ENCODE assay signal across 26 cellular contexts in the genomic region with DNA sequence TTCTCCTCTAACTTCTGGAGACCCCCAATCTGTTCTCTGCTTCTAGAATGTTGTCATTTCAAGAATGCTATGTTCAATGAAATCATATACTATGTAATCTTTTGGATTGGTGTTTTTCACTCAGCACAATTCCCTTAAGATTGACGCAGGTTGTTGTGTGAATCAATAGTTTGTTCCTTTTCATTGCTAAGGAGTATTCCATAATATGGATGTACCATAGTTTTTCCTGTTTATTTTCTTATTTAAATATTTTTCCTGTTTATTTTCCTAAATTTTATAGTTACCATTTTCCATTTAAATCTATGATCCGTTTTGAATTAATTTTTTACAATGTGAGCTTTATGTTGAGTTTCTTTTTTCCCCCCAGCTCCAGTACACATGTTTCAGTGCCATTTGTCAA.
"Had no signal": no experiment of that assay in that cellular context is flagged by ENCODE, and none has a peak within 500 bp of the region (broad histone marks: within the 10 kb centered on the region; RNA-seq: fewer than 3 reads in every experiment).

No MANE protein-coding gene starts in this region.

- H3K9me3 ChIP-seq: suprapubic skin, testis, thoracic aorta, thyroid gland, upper lobe of left lung, upper lobe of right lung, uterus had no signal

- DNase-seq: stimulated activated CD4-positive, alpha-beta T cell treated with anti-CD3 and anti-CD28 coated beads, Interleukin-2, amount 100 ng/mL, for 48 hours; stimulated activated CD4-positive, alpha-beta T cell treated with anti-CD3 and anti-CD28 coated beads, Interleukin-4, amount 100 ng/mL, for 1 hour; stimulated activated CD4-positive, alpha-beta T cell treated with anti-CD3 and anti-CD28 coated beads, Interleukin-4, amount 100 ng/mL, for 24 hours; stimulated activated CD4-positive, alpha-beta T cell treated with anti-CD3 and anti-CD28 coated beads, Interleukin-4, amount 100 ng/mL, for 4 hours; stimulated activated CD8-positive, alpha-beta memory T cell treated with anti-CD3 and anti-CD28 coated beads, Interleukin-4, amount 100 ng/mL, for 48 hours; stimulated activated naive B cell treated with anti-CD40 and anti-IgM and Interleukin-4, amounts not matched to agents 10 μg/mL and 1 μg/mL and 100 μg/mL, for 72 hours; stimulated activated naive CD4-positive, alpha-beta T cell; stimulated activated naive CD4-positive, alpha-beta T cell treated with Interleukin-2 at 50 U/mL for 16 hours; stimulated activated naive CD8-positive, alpha-beta T cell treated with anti-CD3 and anti-CD28 coated beads, Interleukin-15, amount 100 ng/mL, for 72 hours; stimulated activated naive CD8-positive, alpha-beta T cell treated with anti-CD3 and anti-CD28 coated beads, Interleukin-15, Interleukin-2, amounts not matched to agents 100 U/mL and 50 U/mL, for 24 hours; stomach; substantia nigra; testis; thyroid gland; tibial artery; transverse colon; trophoblast cell; upper lobe of left lung; upper lobe of right lung; uterus had no signal

- H3K4me1 ChIP-seq: stomach, suprapubic skin, testis, thyroid gland, tibial nerve, transverse colon, upper lobe of left lung, upper lobe of right lung, uterus, vagina had no signal

- H3K27ac ChIP-seq: stomach, suprapubic skin, testis, thoracic aorta, thyroid gland, tibial artery, tibial nerve, transverse colon, upper lobe of left lung, upper lobe of right lung, uterus, vagina had no signal

- H3K27me3 ChIP-seq: stomach, suprapubic skin, testis, thyroid gland, tibial artery, tibial nerve, transverse colon, upper lobe of left lung, upper lobe of right lung, uterus, vagina had no signal

- H3K4me3 ChIP-seq: stomach, suprapubic skin, testis, thoracic aorta, thyroid gland, tibial artery, tibial nerve, transverse colon, upper lobe of left lung, upper lobe of right lung, uterus, vagina had no signal

- ATAC-seq: stimulated activated effector memory CD8-positive, alpha-beta T cell treated with anti-CD3 and anti-CD28 coated beads, Interleukin-12 subunit alpha, Interleukin-12 subunit beta, amount 100 ng/mL, for 72 hours; stimulated activated memory B cell treated with anti-CD40 and anti-IgM and Interleukin-4, amounts not matched to agents 10 μg/mL and 1 μg/mL and 100 μg/mL, for 72 hours; stimulated activated naive B cell treated with anti-CD40 and anti-IgM and Interleukin-4, amounts not matched to agents 10 μg/mL and 1 μg/mL and 100 μg/mL, for 72 hours; stimulated activated naive CD8-positive, alpha-beta T cell treated with anti-CD3 and anti-CD28 coated beads, Interleukin-15, amount 100 ng/mL, for 72 hours; stimulated activated naive CD8-positive, alpha-beta T cell treated with anti-CD3 and anti-CD28 coated beads, Interleukin-15, Interleukin-2, amounts not matched to agents 100 U/mL and 50 U/mL, for 24 hours; upper lobe of right lung had no signal

- H3K36me3 ChIP-seq: stomach, suprapubic skin, thoracic aorta, thyroid gland, tibial artery, tibial nerve, transverse colon, upper lobe of left lung, upper lobe of right lung, uterus, vagina had no signal
